30 cellular contexts compared by ENCODE assay signal in the genomic region with DNA sequence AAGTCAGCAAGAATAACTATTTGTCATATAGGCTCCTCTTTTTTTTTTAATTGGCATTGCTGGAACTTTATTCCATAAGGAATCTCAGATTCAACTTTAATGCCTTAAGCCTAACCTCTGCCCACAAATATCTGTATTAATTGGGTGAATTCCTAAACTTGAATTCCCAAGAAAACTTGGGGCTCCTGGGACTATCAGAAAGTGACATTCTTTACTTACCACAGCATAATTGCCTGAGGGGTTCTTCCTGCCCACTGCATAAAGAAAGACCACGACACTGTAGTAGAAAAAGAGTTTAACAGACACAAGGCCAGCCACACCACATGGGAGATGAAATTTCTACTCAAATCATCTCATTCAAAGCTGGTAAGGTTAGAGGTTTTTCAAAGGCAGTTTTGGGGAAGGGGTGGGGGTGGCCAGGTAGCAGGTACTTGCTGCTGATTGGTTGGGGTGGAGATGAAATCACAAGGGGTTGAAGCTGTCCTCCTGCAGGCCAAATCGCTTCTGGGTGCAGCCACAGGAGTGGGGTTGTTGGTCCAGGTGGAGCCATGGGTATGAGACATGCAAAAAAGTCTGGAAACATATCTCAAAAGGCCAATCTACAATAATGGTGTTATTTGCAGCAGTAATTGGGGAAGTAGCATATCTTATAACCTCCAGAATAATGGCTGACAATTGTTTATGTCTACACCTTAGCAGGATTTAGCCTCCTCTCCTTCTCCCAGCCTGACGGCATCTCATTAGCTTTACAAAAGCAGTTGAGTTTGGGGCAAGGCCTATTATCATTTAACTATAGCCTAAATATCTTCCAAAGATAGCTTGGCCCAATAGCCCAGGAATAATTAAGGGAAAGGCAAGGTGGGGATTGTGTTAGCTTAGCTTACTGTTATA. TPM values are rescaled to one million over a fixed set of nuclear protein-coding genes. Genes with fewer than 3 reads are reported as not detected.
A peak's percentile ranks its signal among the peaks of the same experiment; 100 is the strongest.
DNase-seq lines count a peak whose midpoint lies in the region; ATAC-seq and TF ChIP-seq lines count a peak whose summit lies in the region.
"Had no signal": no experiment of that assay in that cellular context is flagged by ENCODE, and none has a peak within 500 bp of the region (broad histone marks: within the 10 kb centered on the region; RNA-seq: fewer than 3 reads in every experiment).

No MANE protein-coding gene starts in this region.

- no peak for ATAC-seq in HG03442 (IDR thresholded peaks at IDR 0.05; ENCODE audit: unreplicated experiment)
- ATAC-seq: A549; GM12878; naive thymus-derived CD4-positive, alpha-beta T cell; stimulated activated effector memory CD8-positive, alpha-beta T cell treated with anti-CD3 and anti-CD28 coated beads, Interleukin-12 subunit alpha, Interleukin-12 subunit beta, amount 100 ng/mL, for 72 hours; upper lobe of right lung had no signal

- no peak overlapping the region for H3K27ac ChIP-seq in HUES48 (ENCODE audit: low read depth, low read length)
- H3K27ac ChIP-seq: A549, upper lobe of right lung had no signal

- peak overlapping the region; percentile 82 for H3K27ac Mint-ChIP-seq in mesothelial cell of epicardium
- H3K27ac Mint-ChIP-seq: activated B cell treated with CpG ODN at 0.5 μM for 24 hours; activated naive CD4-positive, alpha-beta T cell treated with anti-CD3 and anti-CD28 coated beads, Interleukin-2, amount 50 U/mL, for 24 hours; stimulated activated effector memory CD8-positive, alpha-beta T cell treated with anti-CD3 and anti-CD28 coated beads, Interleukin-12 subunit alpha, Interleukin-12 subunit beta, amount 100 ng/mL, for 72 hours had no signal

- H3K4me1 ChIP-seq in HUES48 (ENCODE audit: control insufficient read depth, insufficient read depth, low read length) = peaks cover 28% of the 10 kb centered on the region
- H3K4me1 ChIP-seq: A549, BE2C, upper lobe of right lung had no signal

- DNase-seq in AG10803 (ENCODE audit: low read depth) (peak; percentile 73), dedifferentiated amniotic fluid mesenchymal stem cell (ENCODE audit: extremely low spot score) (peak; percentile 49), mesothelial cell of epicardium (ENCODE audit: low spot score in 2 of 2, unreplicated experiment in 2 of 2) (no peak), NCI-H1092 treated with DMSO at 0.1 percent for 48 hours (lab: John Stamatoyannopoulos, UW) (no peak), SKM-1 (lab: John Stamatoyannopoulos, UW; ENCODE audit: unreplicated experiment) (no peak), inferior parietal cortex (ENCODE audit: extremely low spot score) (no peak)
- DNase-seq: activated B cell treated with CpG ODN at 0.5 μM for 24 hours; activated CD4-positive, alpha-beta T cell treated with anti-CD3 and anti-CD28 coated beads, Interleukin-2, amount 50 U/mL, for 4 hours; activated CD8-positive, alpha-beta memory T cell treated with anti-CD3 and anti-CD28 coated beads, Interleukin-2, amount 50 U/mL, for 4 hours; anterior cingulate cortex; BE2C; caudate nucleus; Karpas-422; mesenchymal stem cell; naive thymus-derived CD4-positive, alpha-beta T cell; NCI-H1930; occipital lobe; Right ventricle myocardium superior; substantia nigra; SW 1271; upper lobe of right lung had no signal

- H3K27me3 ChIP-seq in HUES48 (ENCODE audit: control insufficient read depth, insufficient read depth, low read length) = no peaks in the 10 kb centered on the region
- H3K27me3 ChIP-seq: BE2C, upper lobe of right lung had no signal

- no peak for TF ChIP-seq CTCF in AG10803 (conservative IDR thresholded peaks at IDR 0.05; ENCODE audit: low read length)
- no peak for TF ChIP-seq CTCF in mesothelial cell of epicardium (IDR thresholded peaks at IDR 0.05; ENCODE audit: unreplicated experiment)

- H3K4me3 Mint-ChIP-seq in mesothelial cell of epicardium = no peak overlapping the region
- H3K4me3 Mint-ChIP-seq: activated B cell treated with CpG ODN at 0.5 μM for 24 hours; activated naive CD4-positive, alpha-beta T cell treated with anti-CD3 and anti-CD28 coated beads, Interleukin-2, amount 50 U/mL, for 24 hours; naive thymus-derived CD4-positive, alpha-beta T cell; stimulated activated effector memory CD8-positive, alpha-beta T cell treated with anti-CD3 and anti-CD28 coated beads, Interleukin-12 subunit alpha, Interleukin-12 subunit beta, amount 100 ng/mL, for 72 hours had no signal

- H3K4me3 ChIP-seq in AG10803 (ENCODE audit: low read length) (no peak overlapping the region), HUES48 (ENCODE audit: low read depth, low read length) (peak overlapping the region; percentile 29)
- H3K4me3 ChIP-seq: A549, GM12878, smooth muscle cell, upper lobe of right lung had no signal

- peaks cover 33% of the 10 kb centered on the region for H3K4me1 Mint-ChIP-seq in mesothelial cell of epicardium
- H3K4me1 Mint-ChIP-seq: activated B cell treated with CpG ODN at 0.5 μM for 24 hours; activated naive CD4-positive, alpha-beta T cell treated with anti-CD3 and anti-CD28 coated beads, Interleukin-2, amount 50 U/mL, for 24 hours; naive thymus-derived CD4-positive, alpha-beta T cell; stimulated activated effector memory CD8-positive, alpha-beta T cell treated with anti-CD3 and anti-CD28 coated beads, Interleukin-12 subunit alpha, Interleukin-12 subunit beta, amount 100 ng/mL, for 72 hours had no signal

- H3K36me3 ChIP-seq in HUES48 (ENCODE audit: control insufficient read depth, insufficient read depth, low read length) = no peaks in the 10 kb centered on the region
- H3K36me3 ChIP-seq: BE2C, upper lobe of right lung had no signal

- no peaks in the 10 kb centered on the region for H3K9me3 Mint-ChIP-seq in mesothelial cell of epicardium
- H3K9me3 Mint-ChIP-seq: activated B cell treated with CpG ODN at 0.5 μM for 24 hours; activated naive CD4-positive, alpha-beta T cell treated with anti-CD3 and anti-CD28 coated beads, Interleukin-2, amount 50 U/mL, for 24 hours; stimulated activated effector memory CD8-positive, alpha-beta T cell treated with anti-CD3 and anti-CD28 coated beads, Interleukin-12 subunit alpha, Interleukin-12 subunit beta, amount 100 ng/mL, for 72 hours had no signal

- no peaks in the 10 kb centered on the region for H3K36me3 Mint-ChIP-seq in mesothelial cell of epicardium
- H3K36me3 Mint-ChIP-seq: activated naive CD4-positive, alpha-beta T cell treated with anti-CD3 and anti-CD28 coated beads, Interleukin-2, amount 50 U/mL, for 24 hours; naive thymus-derived CD4-positive, alpha-beta T cell; stimulated activated effector memory CD8-positive, alpha-beta T cell treated with anti-CD3 and anti-CD28 coated beads, Interleukin-12 subunit alpha, Interleukin-12 subunit beta, amount 100 ng/mL, for 72 hours had no signal

- H3K9me3 ChIP-seq in HUES48 (ENCODE audit: control insufficient read depth, insufficient read depth, low read length) = no peaks in the 10 kb centered on the region
- H3K9me3 ChIP-seq: A549, BE2C, upper lobe of right lung had no signal

- H3K27me3 Mint-ChIP-seq in mesothelial cell of epicardium (ENCODE audit: low read depth) = no peaks in the 10 kb centered on the region

- H3K9ac ChIP-seq in HUES48 (ENCODE audit: low read depth, low read length) = peak overlapping the region; percentile 23; the same call in 1 of the 2 replicates

RNA-seq across cellular contexts. Expression of gene NLRP10, which starts 4.8 kb away (rescaled TPM):
- not detected in 3 replicates for total RNA-seq in mesothelial cell of epicardium
- total RNA-seq: activated B cell treated with CpG ODN at 0.5 μM for 24 hours; dermis microvascular lymphatic vessel endothelial cell; endothelial cell of umbilical vein; GM12878; naive thymus-derived CD4-positive, alpha-beta T cell; occipital lobe; Right ventricle myocardium superior; upper lobe of right lung had no signal

RNA-seq across cellular contexts. Expression of gene EIF3F, which starts 17.1 kb away (rescaled TPM):
- 357 to 369 TPM (median 366 TPM) in 3 replicates for total RNA-seq in mesothelial cell of epicardium

RNA-seq across cellular contexts. Expression of gene OR10A3, which starts 28.5 kb away (rescaled TPM):
- not detected in 3 replicates for total RNA-seq in mesothelial cell of epicardium
- total RNA-seq: activated B cell treated with CpG ODN at 0.5 μM for 24 hours; dermis microvascular lymphatic vessel endothelial cell; endothelial cell of umbilical vein; GM12878; naive thymus-derived CD4-positive, alpha-beta T cell; occipital lobe; Right ventricle myocardium superior; smooth muscle cell; upper lobe of right lung had no signal

RNA-seq across cellular contexts. Expression of gene OR10A6, which starts 38.9 kb away (rescaled TPM):
- not detected in 3 replicates for total RNA-seq in mesothelial cell of epicardium
- total RNA-seq: activated B cell treated with CpG ODN at 0.5 μM for 24 hours; dermis microvascular lymphatic vessel endothelial cell; endothelial cell of umbilical vein; GM12878; naive thymus-derived CD4-positive, alpha-beta T cell; occipital lobe; Right ventricle myocardium superior; upper lobe of right lung had no signal

Comparison
In these comparisons a context has a peak if more than half of its experiments do, and no peak if none do; other contexts are left out.
1. DNase-seq: peak in AG10803 (single experiment) and dedifferentiated amniotic fluid mesenchymal stem cell (single experiment); none in mesothelial cell of epicardium (0 of 2), NCI-H1092 treated with DMSO at 0.1 percent for 48 hours (single experiment), SKM-1 (single experiment) and inferior parietal cortex (single experiment).